1 cellular context compared by ENCODE assay signal in genomic region chr17:57485566-57485865, GRCh38.
TF ChIP-seq lines count a peak whose summit lies in the region.

No MANE protein-coding gene starts in this region.

TF ChIP-seq in GM12878, 131 proteins besides CTCF, POLR2A, EP300 and RAD21 (continued from another document):
- TF ChIP-seq HSF1 (IDR thresholded peaks at IDR 0.05; ENCODE audit: low read depth, low read length) (no peak), CBX3 (IDR thresholded peaks at IDR 0.05; ENCODE audit: borderline replicate concordance, low read depth) (no peak), ATF2 (IDR thresholded peaks at IDR 0.05; ENCODE audit: low read length) (no peak), SMAD1 (IDR thresholded peaks at IDR 0.05; ENCODE audit: low read depth, partially characterized antibody) (no peak), ETV6 (conservative IDR thresholded peaks at IDR 0.05 in 1 of 2, IDR thresholded peaks at IDR 0.05 in 1 of 2; ENCODE audit: borderline replicate concordance in 1 of 2, low read depth in 1 of 2) (no peak), CEBPZ (IDR thresholded peaks at IDR 0.05; ENCODE audit: low read depth, low read length) (no peak), SP1 (IDR thresholded peaks at IDR 0.05; ENCODE audit: low read depth, low read length) (no peak), ESRRA (IDR thresholded peaks at IDR 0.05; ENCODE audit: low read length) (no peak), CREM (IDR thresholded peaks at IDR 0.05; ENCODE audit: low read depth) (no peak), CEBPB (IDR thresholded peaks at IDR 0.05; ENCODE audit: borderline replicate concordance in 1 of 2, low read depth in 2 of 2, low read length in 2 of 2) (no peak), KDM1A (IDR thresholded peaks at IDR 0.05; ENCODE audit: borderline replicate concordance) (no peak), CUX1 (IDR thresholded peaks at IDR 0.05; ENCODE audit: insufficient replicate concordance, low read depth, low read length) (no peak), NR2C1 (IDR thresholded peaks at IDR 0.05) (no peak)
TF ChIP-seq in GM12878: peak in this region for 0.
